Comparison of ENCODE assay signal across 27 cellular contexts in the genomic region with DNA sequence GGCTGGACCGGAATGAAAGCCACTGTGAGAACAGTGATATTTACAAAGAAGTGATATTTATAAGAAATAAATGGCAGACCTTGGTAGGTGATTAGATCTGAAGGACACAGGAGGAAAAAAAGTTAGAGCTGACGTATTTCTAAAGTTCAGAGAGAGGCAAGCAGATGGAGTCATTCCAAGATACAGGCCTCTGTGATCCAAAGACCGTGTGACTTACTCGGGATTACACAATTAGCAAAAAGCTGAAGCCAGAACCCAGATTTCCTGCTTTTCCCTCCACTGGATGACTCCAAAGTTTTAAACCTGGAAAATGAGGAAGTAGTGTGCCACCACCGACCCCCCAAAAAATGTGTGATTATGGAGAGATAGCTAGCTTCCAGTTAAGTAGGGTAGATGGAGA. TPM values are rescaled to one million over a fixed set of nuclear protein-coding genes. Genes with fewer than 3 reads are reported as not detected.
DNase-seq lines count a peak whose midpoint lies in the region; ATAC-seq, FAIRE-seq and TF ChIP-seq lines count a peak whose summit lies in the region.
"Had no signal": no experiment of that assay in that cellular context is flagged by ENCODE, and none has a peak within 500 bp of the region (broad histone marks: within the 10 kb centered on the region; RNA-seq: fewer than 3 reads in every experiment).

No MANE protein-coding gene starts in this region.

- FAIRE-seq in HepG2 (lab: Jason Lieb, UNC) (no peak), frontal cortex (lab: Jason Lieb, UNC) (no peak)
- FAIRE-seq: colon, GM12878, GM19239, HTR-8/SVneo had no signal

- no peak for TF ChIP-seq POLR2A in right lobe of liver (IDR thresholded peaks at IDR 0.05)
- no peak for TF ChIP-seq POLR2A in HepG2 (IDR thresholded peaks at IDR 0.05; ENCODE audit: insufficient read depth in 1 of 2, low read depth in 2 of 2, low read length in 2 of 2)
- no peak for TF ChIP-seq POLR2A in sigmoid colon (IDR thresholded peaks at IDR 0.05)
- no peak for TF ChIP-seq POLR2A in Peyer's patch (IDR thresholded peaks at IDR 0.05)

- no peak overlapping the region for H3K9ac ChIP-seq in HepG2 (ENCODE audit: insufficient read depth, low read depth, low read length)

- POLR2A ChIA-PET in HepG2 (lab: Yijun Ruan, JAX): no interaction called here

- TF ChIP-seq EP300 in HepG2 (IDR thresholded peaks at IDR 0.05; ENCODE audit: low read depth in 2 of 2, low read length in 2 of 2): no peak
- no peak for TF ChIP-seq EP300 in HepG2 (CRISPR knock-in tag; IDR thresholded peaks at IDR 0.05; ENCODE audit: borderline replicate concordance)
- TF ChIP-seq EP300 in sigmoid colon (IDR thresholded peaks at IDR 0.05): no peak

- ATAC-seq in right lobe of liver (peak in 3 of 4 donors; percentile 34 to 65 (median 56)), HepG2 (no peak), heart right ventricle (peak in 4 of 8 donors; percentile 15 to 43 (median 23)), GM19328 (IDR thresholded peaks at IDR 0.05; ENCODE audit: unreplicated experiment) (no peak)
- ATAC-seq: GM12878; PC-3; stimulated activated naive B cell treated with anti-CD40 and anti-IgM and Interleukin-4, amounts not matched to agents 10 μg/mL and 1 μg/mL and 100 μg/mL, for 72 hours had no signal

- WGBS in right lobe of liver (ENCODE audit: insufficient coverage, low coverage, low lambda C conversion rate, missing lambda C conversion rate): 15% methylated on average over 5 of the region's 5 CpGs
- WGBS in HepG2 (ENCODE audit: low lambda C conversion rate): 38% methylated on average over 4 of the region's 5 CpGs
- WGBS in heart right ventricle, 2 donors: 36 to 52% methylated on average over 5 of the region's 5 CpGs
- WGBS in sigmoid colon, 2 donors: 64 to 68% methylated on average over 5 of the region's 5 CpGs

- H3K4me1 Mint-ChIP-seq in progenitor cell of endocrine pancreas (ENCODE audit: low read depth): no peaks in the 10 kb centered on the region
- H3K4me1 Mint-ChIP-seq: neural crest cell had no signal

- no peak overlapping the region for H3K4me2 ChIP-seq in HepG2 (ENCODE audit: low read depth, low read length)

- no peaks in the 10 kb centered on the region for H3K36me3 Mint-ChIP-seq in progenitor cell of endocrine pancreas (ENCODE audit: insufficient read depth)
- H3K36me3 Mint-ChIP-seq: activated CD4-positive, alpha-beta memory T cell treated with anti-CD3 and anti-CD28 coated beads for 36 hours; CD4-positive, CD25-positive, alpha-beta regulatory T cell; stimulated activated naive B cell treated with anti-CD40 and anti-IgM and Interleukin-4, amounts not matched to agents 10 μg/mL and 1 μg/mL and 100 μg/mL, for 72 hours had no signal

- no peaks in the 10 kb centered on the region for H3K79me2 ChIP-seq in HepG2 (ENCODE audit: insufficient read depth, low read length)

- H3K27ac Mint-ChIP-seq in progenitor cell of endocrine pancreas: no peak overlapping the region
- H3K27ac Mint-ChIP-seq: activated CD4-positive, alpha-beta memory T cell treated with anti-CD3 and anti-CD28 coated beads for 36 hours; activated naive CD4-positive, alpha-beta T cell treated with anti-CD3 and anti-CD28 coated beads for 36 hours; CD4-positive, CD25-positive, alpha-beta regulatory T cell; endodermal cell; stimulated activated naive B cell treated with anti-CD40 and anti-IgM and Interleukin-4, amounts not matched to agents 10 μg/mL and 1 μg/mL and 100 μg/mL, for 72 hours had no signal

- intact Hi-C loops in right lobe of liver (cut with DNase I) (no loop called here), HepG2 (cut with micrococcal nuclease; ENCODE audit: unreplicated experiment) (no loop called here), heart right ventricle (cut with DNase I) (no loop called here), sigmoid colon (cut with DNase I) (no loop called here)

- no peak overlapping the region for H2AFZ ChIP-seq in HepG2 (ENCODE audit: low read length)

- H3K9me3 Mint-ChIP-seq in progenitor cell of endocrine pancreas (ENCODE audit: low read depth): no peaks in the 10 kb centered on the region
- H3K9me3 Mint-ChIP-seq: activated CD4-positive, alpha-beta memory T cell treated with anti-CD3 and anti-CD28 coated beads for 36 hours; activated naive CD4-positive, alpha-beta T cell treated with anti-CD3 and anti-CD28 coated beads for 36 hours; CD4-positive, CD25-positive, alpha-beta regulatory T cell; neural crest cell; stimulated activated naive B cell treated with anti-CD40 and anti-IgM and Interleukin-4, amounts not matched to agents 10 μg/mL and 1 μg/mL and 100 μg/mL, for 72 hours had no signal

- H3K36me3 ChIP-seq in right lobe of liver: no peaks in the 10 kb centered on the region
- H3K36me3 ChIP-seq in HepG2 (replicated peaks in 1 of 2; ENCODE audit: control insufficient read depth in 1 of 2, insufficient read depth in 2 of 2, low read length in 2 of 2): no peaks in the 10 kb centered on the region
- H3K36me3 ChIP-seq in heart right ventricle: no peaks in the 10 kb centered on the region
- no peaks in the 10 kb centered on the region for H3K36me3 ChIP-seq in sigmoid colon
- H3K36me3 ChIP-seq in Peyer's patch: no peaks in the 10 kb centered on the region
- H3K36me3 ChIP-seq: ascending aorta had no signal

- peaks cover 0 to 8% (median 0%) of the 10 kb centered on the region in 4 donors for H3K4me1 ChIP-seq in right lobe of liver
- peaks cover 8% of the 10 kb centered on the region; the same call in 1 of the 2 replicates for H3K4me1 ChIP-seq in HepG2 (ENCODE audit: insufficient read depth, low read length)
- H3K4me1 ChIP-seq in heart right ventricle: peaks cover 0 to 58% (median 9%) of the 10 kb centered on the region in 9 donors
- H3K4me1 ChIP-seq in sigmoid colon: peaks cover 0 to 14% (median 5%) of the 10 kb centered on the region in 4 donors
- H3K4me1 ChIP-seq in Peyer's patch: peaks cover 0 to 11% (median 0%) of the 10 kb centered on the region in 4 donors

- peak overlapping the region in 2 of 3 donors; percentile 45 for H3K27ac ChIP-seq in right lobe of liver
- no peak overlapping the region for H3K27ac ChIP-seq in HepG2 (ENCODE audit: extremely low read length, insufficient read depth, low read length)
- peak overlapping the region in 6 of 10 donors; percentile 26 to 96 (median 42) for H3K27ac ChIP-seq in heart right ventricle
- peak overlapping the region in 3 of 4 donors; percentile 29 to 63 (median 52) for H3K27ac ChIP-seq in sigmoid colon
- H3K27ac ChIP-seq in Peyer's patch: peak overlapping the region in 1 of 4 donors; percentile 25

- H3K27me3 Mint-ChIP-seq in progenitor cell of endocrine pancreas: peaks cover 8% of the 10 kb centered on the region
- H3K27me3 Mint-ChIP-seq: activated CD4-positive, alpha-beta memory T cell treated with anti-CD3 and anti-CD28 coated beads for 36 hours; stimulated activated naive B cell treated with anti-CD40 and anti-IgM and Interleukin-4, amounts not matched to agents 10 μg/mL and 1 μg/mL and 100 μg/mL, for 72 hours had no signal

- no peak for TF ChIP-seq RAD21 in HepG2 (CRISPR knock-in tag; IDR thresholded peaks at IDR 0.05)

- peaks cover 0 to 15% of the 10 kb centered on the region in 2 donors for H3K27me3 ChIP-seq in right lobe of liver
- H3K27me3 ChIP-seq in HepG2 (ENCODE audit: control insufficient read depth in 1 of 2, insufficient read depth in 2 of 2, low read length in 2 of 2): peaks cover 0 to 21% of the 10 kb centered on the region in 2 experiments; a peak in 2 of 5 replicates
- peaks cover 2 to 36% (median 25%) of the 10 kb centered on the region in 7 donors for H3K27me3 ChIP-seq in heart right ventricle
- H3K27me3 ChIP-seq in sigmoid colon: peaks cover 5 to 28% (median 24%) of the 10 kb centered on the region in 3 donors
- no peaks in the 10 kb centered on the region for H3K27me3 ChIP-seq in Peyer's patch
- H3K27me3 ChIP-seq: ascending aorta had no signal

- TF ChIP-seq CTCF in right lobe of liver (IDR thresholded peaks at IDR 0.05) (no peak), HepG2 (CRISPR knock-in tag; IDR thresholded peaks at IDR 0.05) (no peak), heart right ventricle (IDR thresholded peaks at IDR 0.05) (no peak), sigmoid colon (IDR thresholded peaks at IDR 0.05) (no peak), progenitor cell of endocrine pancreas (IDR thresholded peaks at IDR 0.05; ENCODE audit: unreplicated experiment) (no peak), Peyer's patch (IDR thresholded peaks at IDR 0.05) (no peak)

- H3K4me3 Mint-ChIP-seq in progenitor cell of endocrine pancreas (ENCODE audit: low read depth): no peak overlapping the region
- H3K4me3 Mint-ChIP-seq: activated CD4-positive, alpha-beta memory T cell treated with anti-CD3 and anti-CD28 coated beads for 36 hours; activated naive CD4-positive, alpha-beta T cell treated with anti-CD3 and anti-CD28 coated beads for 36 hours; CD4-positive, CD25-positive, alpha-beta regulatory T cell; endodermal cell; neural crest cell; stimulated activated naive B cell treated with anti-CD40 and anti-IgM and Interleukin-4, amounts not matched to agents 10 μg/mL and 1 μg/mL and 100 μg/mL, for 72 hours had no signal

- in situ Hi-C loops in HepG2 (cut with HindIII; ENCODE audit: extremely low pct_ligation_motif_present, low pct_unique_long_range_greater_than_20kb): no loop called here

- no peaks in the 10 kb centered on the region for H4K20me1 ChIP-seq in HepG2 (ENCODE audit: insufficient read depth, low read length)

- DNase-seq in right lobe of liver: peak in 1 of 3 donors; percentile 57
- no peak for DNase-seq in HepG2 (ENCODE audit: low spot score)
- no peak for DNase-seq in heart right ventricle
- DNase-seq in sigmoid colon: peak; percentile 69
- DNase-seq in progenitor cell of endocrine pancreas (ENCODE audit: low spot score, unreplicated experiment): no peak
- DNase-seq in frontal cortex (ENCODE audit: low spot score in 2 of 2): no peak
- no peak for DNase-seq in Peyer's patch
- DNase-seq: activated CD4-positive, alpha-beta memory T cell treated with anti-CD3 and anti-CD28 coated beads for 36 hours; activated naive CD4-positive, alpha-beta T cell treated with anti-CD3 and anti-CD28 coated beads for 36 hours; activated T-cell treated with anti-CD3 and anti-CD28 coated beads, Interleukin-2, amount 50 U/mL, for 1 hour; CD4-positive, CD25-positive, alpha-beta regulatory T cell; DMS 273 treated with DMSO at 0.1 percent for 48 hours; endodermal cell; GF-D8; H7; NCI-H1436 treated with DMSO at 0.1 percent for 48 hours; NCI-H2171 treated with DMSO at 0.1 percent for 48 hours; PC-3; stimulated activated naive B cell treated with anti-CD40 and anti-IgM and Interleukin-4, amounts not matched to agents 10 μg/mL and 1 μg/mL and 100 μg/mL, for 72 hours had no signal

- H3K9me3 ChIP-seq in right lobe of liver (no peaks in the 10 kb centered on the region), HepG2 (ENCODE audit: low read length) (no peaks in the 10 kb centered on the region), heart right ventricle (no peaks in the 10 kb centered on the region), sigmoid colon (no peaks in the 10 kb centered on the region), Peyer's patch (no peaks in the 10 kb centered on the region)
- H3K9me3 ChIP-seq: ascending aorta had no signal

- CTCF ChIA-PET in HepG2 (lab: Yijun Ruan, JAX; ENCODE audit: low intra/inter-chr PET ratio, low total read pairs): no interaction called here

- H3K4me3 ChIP-seq in right lobe of liver: no peak overlapping the region
- no peak overlapping the region for H3K4me3 ChIP-seq in HepG2 (replicated peaks in 1 of 3; ENCODE audit: insufficient read depth in 1 of 3, low read depth in 2 of 3, low read length in 3 of 3)
- H3K4me3 ChIP-seq in heart right ventricle: no peak overlapping the region
- H3K4me3 ChIP-seq in sigmoid colon: no peak overlapping the region
- no peak overlapping the region for H3K4me3 ChIP-seq in Peyer's patch
- H3K4me3 ChIP-seq: ascending aorta, GM12878 had no signal

- no TSS peak for BruUV-seq in HepG2 (replicated peaks; lab: Mats Ljungman, UMichigan)

RNA-seq across cellular contexts. Expression of a gene that starts 3.1 kb away (rescaled TPM):
- total RNA-seq in right lobe of liver (10 to 100 TPM in 3 of 6 experiments, 1 to 10 TPM in 3; 5.8 to 20.5 (median 9.5) TPM), HepG2 (2016; rRNA removed; fragmentation: Illumina TruSeq; extraction: Trizol) (0.38 and 0.63 TPM in 2 replicates), heart right ventricle (10 to 100 TPM in 1 of 10 donors, 1 to 10 TPM in 9; 1.6 to 24.3 (median 2.8) TPM), sigmoid colon (1 to 10 TPM; 4.2 to 9.5 (median 6.8) TPM), progenitor cell of endocrine pancreas (5.7 and 8.3 TPM in 2 replicates), frontal cortex (2.4 TPM), Peyer's patch (100 to 1,000 TPM in 1 of 4 donors, 10 to 100 TPM in 3; 14.4 to 119 (median 19.9) TPM)
- total RNA-seq in HepG2 (2016; cell fraction: cytosol; rRNA removed; fragmentation: Illumina TruSeq; extraction: Trizol; ENCODE audit: low read depth): 0.09 and 0.10 TPM in 2 replicates
- total RNA-seq in HepG2 (2016; cell fraction: insoluble cytoplasmic fraction; rRNA removed; fragmentation: Illumina TruSeq; extraction: Trizol): 0.28 and 0.32 TPM in 2 replicates
- total RNA-seq in HepG2 (2016; cell fraction: membrane; rRNA removed; fragmentation: Illumina TruSeq; extraction: Trizol): 0.12 and 0.31 TPM in 2 replicates
- total RNA-seq in HepG2 (2016; cell fraction: nucleus; rRNA removed; fragmentation: Illumina TruSeq; extraction: Trizol): 0.47 and 0.62 TPM in 2 replicates
- polyA plus RNA-seq in HepG2 (2011; rRNA removed) (0.27 and 0.28 TPM in 2 replicates), heart right ventricle (1 to 10 TPM in 1 of 2 donors, under 1 TPM in 1; 0.83 to 2.2 TPM), sigmoid colon (10 to 100 TPM in 1 of 3 donors, 1 to 10 TPM in 2; 2.3 to 22.8 (median 2.4) TPM)
- 0.08 and 0.10 TPM in 2 replicates for polyA plus RNA-seq in HepG2 (2011; cell fraction: cytosol; rRNA removed)
- 0.19 and 0.36 TPM in 2 replicates for polyA plus RNA-seq in HepG2 (2011; cell fraction: nucleus; rRNA removed)
- polyA plus RNA-seq in HepG2 (2012): 0.21 and 0.24 TPM in 2 replicates
- polyA plus RNA-seq in HepG2 (2016; cell fraction: cytosol; fragmentation: Illumina TruSeq; extraction: Trizol; ENCODE audit: low read depth): not detected in 2 replicates
- 0.28 and 0.69 TPM in 2 replicates for polyA plus RNA-seq in HepG2 (2016; cell fraction: insoluble cytoplasmic fraction; fragmentation: Illumina TruSeq; extraction: Trizol; ENCODE audit: low read depth)
- polyA plus RNA-seq in HepG2 (2016; cell fraction: membrane; fragmentation: Illumina TruSeq; extraction: Trizol; ENCODE audit: low read depth): 0.28 and 0.60 TPM in 2 replicates
- 0.29 and 0.53 TPM in 2 replicates for polyA plus RNA-seq in HepG2 (2016; cell fraction: nucleus; fragmentation: Illumina TruSeq; extraction: Trizol; ENCODE audit: insufficient read depth, low read depth)
- 0.30 and 0.46 TPM in 2 replicates for polyA minus RNA-seq in HepG2 (2011; rRNA and poly(A)+ RNA removed; ENCODE audit: low replicate concordance)
- 0.26 and 1.2 TPM in 2 replicates for polyA minus RNA-seq in HepG2 (2011; cell fraction: cytosol; rRNA and poly(A)+ RNA removed)
- polyA minus RNA-seq in HepG2 (2011; cell fraction: nucleus; rRNA and poly(A)+ RNA removed): 0.87 and 0.90 TPM in 2 replicates
- total RNA-seq: LHCN-M2 had no signal

RNA-seq across cellular contexts. Expression of a gene that starts 32.7 kb away (rescaled TPM):
- total RNA-seq in right lobe of liver (10 to 100 TPM in 5 of 6 experiments, 1 to 10 TPM in 1; 7.8 to 22.9 (median 13.5) TPM), HepG2 (2016; rRNA removed; fragmentation: Illumina TruSeq; extraction: Trizol) (90.6 and 122 TPM in 2 replicates), heart right ventricle (10 to 100 TPM; 17.7 to 30.4 (median 19.9) TPM), sigmoid colon (10 to 100 TPM; 22.5 to 43.9 (median 29.5) TPM), progenitor cell of endocrine pancreas (33.8 and 38.7 TPM in 2 replicates), frontal cortex (29.3 TPM), Peyer's patch (10 to 100 TPM; 24.3 to 50.3 (median 29.2) TPM)
- 27.0 and 36.0 TPM in 2 replicates for total RNA-seq in HepG2 (2016; cell fraction: cytosol; rRNA removed; fragmentation: Illumina TruSeq; extraction: Trizol; ENCODE audit: low read depth)
- total RNA-seq in HepG2 (2016; cell fraction: insoluble cytoplasmic fraction; rRNA removed; fragmentation: Illumina TruSeq; extraction: Trizol): 90.8 and 120 TPM in 2 replicates
- total RNA-seq in HepG2 (2016; cell fraction: membrane; rRNA removed; fragmentation: Illumina TruSeq; extraction: Trizol): 77.9 and 92.9 TPM in 2 replicates
- total RNA-seq in HepG2 (2016; cell fraction: nucleus; rRNA removed; fragmentation: Illumina TruSeq; extraction: Trizol): 78.5 and 81.3 TPM in 2 replicates
- polyA plus RNA-seq in HepG2 (2011; rRNA removed) (22.4 and 28.6 TPM in 2 replicates), heart right ventricle (10 to 100 TPM; 14.2 to 43.4 TPM), sigmoid colon (10 to 100 TPM; 23.4 to 33.8 (median 27.5) TPM)
- polyA plus RNA-seq in HepG2 (2011; cell fraction: cytosol; rRNA removed): 11.2 and 17.0 TPM in 2 replicates
- polyA plus RNA-seq in HepG2 (2011; cell fraction: nucleus; rRNA removed): 16.5 and 19.3 TPM in 2 replicates
- polyA plus RNA-seq in HepG2 (2012): 28.2 and 43.4 TPM in 2 replicates
- polyA plus RNA-seq in HepG2 (2016; cell fraction: cytosol; fragmentation: Illumina TruSeq; extraction: Trizol; ENCODE audit: low read depth): 30.6 and 33.6 TPM in 2 replicates
- 100 and 111 TPM in 2 replicates for polyA plus RNA-seq in HepG2 (2016; cell fraction: insoluble cytoplasmic fraction; fragmentation: Illumina TruSeq; extraction: Trizol; ENCODE audit: low read depth)
- 73.4 and 76.0 TPM in 2 replicates for polyA plus RNA-seq in HepG2 (2016; cell fraction: membrane; fragmentation: Illumina TruSeq; extraction: Trizol; ENCODE audit: low read depth)
- 78.6 and 87.0 TPM in 2 replicates for polyA plus RNA-seq in HepG2 (2016; cell fraction: nucleus; fragmentation: Illumina TruSeq; extraction: Trizol; ENCODE audit: insufficient read depth, low read depth)
- 12.0 and 15.6 TPM in 2 replicates for polyA minus RNA-seq in HepG2 (2011; rRNA and poly(A)+ RNA removed; ENCODE audit: low replicate concordance)
- 13.1 and 13.3 TPM in 2 replicates for polyA minus RNA-seq in HepG2 (2011; cell fraction: cytosol; rRNA and poly(A)+ RNA removed)
- 106 and 122 TPM in 2 replicates for polyA minus RNA-seq in HepG2 (2011; cell fraction: nucleus; rRNA and poly(A)+ RNA removed)

Comparison
In these comparisons a context has a peak if more than half of its experiments do, and no peak if none do; other contexts are left out.
1. ATAC-seq: peak in right lobe of liver (3 of 4); none in HepG2 (single experiment) and GM19328 (single experiment).